8 cellular contexts compared by ENCODE assay signal in the genomic region with DNA sequence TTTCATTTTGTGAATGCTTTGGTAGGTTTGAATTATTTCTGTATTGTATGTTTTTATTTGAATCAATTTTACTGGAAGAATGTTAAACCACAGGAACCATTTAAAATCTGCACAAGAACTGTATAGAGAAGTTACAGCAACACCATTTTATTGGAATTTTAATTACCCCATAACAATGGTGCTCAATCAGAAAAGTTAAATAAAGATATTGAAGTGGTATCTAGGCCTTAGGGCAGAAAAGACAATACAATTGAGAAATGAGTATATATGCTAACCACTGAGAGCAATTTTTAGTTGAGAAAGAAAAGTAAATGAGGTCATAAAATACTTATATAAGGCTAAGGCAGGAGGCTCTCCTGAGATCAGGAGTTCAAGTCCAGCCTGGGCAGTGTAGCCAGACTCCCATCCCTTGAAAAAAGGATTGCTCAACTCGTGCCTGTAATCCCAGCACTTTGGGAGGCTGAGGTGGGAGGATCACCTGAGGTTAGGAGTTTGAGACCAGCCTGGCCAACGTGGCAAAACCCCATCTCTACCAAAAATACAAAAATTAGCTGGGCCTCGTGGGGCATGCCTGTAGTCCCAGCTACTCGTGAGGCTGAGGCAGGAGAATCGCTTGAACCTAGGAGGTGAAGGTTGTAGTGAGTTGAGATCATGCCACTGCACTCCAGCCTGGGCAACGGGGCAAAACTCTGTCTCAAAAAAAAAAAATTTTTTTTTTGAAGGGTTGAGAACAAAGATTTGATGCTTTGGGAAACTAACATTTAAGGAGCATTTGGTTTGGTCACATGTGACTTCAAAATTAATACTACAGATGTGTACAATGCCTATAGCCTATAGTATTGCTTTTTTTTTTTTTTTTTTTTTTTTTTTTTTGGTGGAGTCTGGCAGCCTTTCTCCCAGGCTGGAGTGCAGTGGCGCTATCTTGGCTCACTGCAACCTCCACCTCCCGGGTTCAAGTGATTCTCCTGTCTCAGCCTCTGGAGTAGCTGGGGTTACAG.
A peak's percentile ranks its signal among the peaks of the same experiment; 100 is the strongest.
DNase-seq lines count a peak whose midpoint lies in the region; ATAC-seq and TF ChIP-seq lines count a peak whose summit lies in the region.
"Had no signal": no experiment of that assay in that cellular context is flagged by ENCODE, and none has a peak within 500 bp of the region (broad histone marks: within the 10 kb centered on the region; RNA-seq: fewer than 3 reads in every experiment).

No MANE protein-coding gene starts in this region.

- ATAC-seq in HG03135 (IDR thresholded peaks at IDR 0.05; ENCODE audit: unreplicated experiment) = no peak
- no peak for ATAC-seq in HG02610 (IDR thresholded peaks at IDR 0.05; ENCODE audit: unreplicated experiment)
- ATAC-seq: heart left ventricle had no signal

- H3K36me3 ChIP-seq in neuron (ENCODE audit: insufficient read depth, low read length) = no peaks in the 10 kb centered on the region
- H3K36me3 ChIP-seq: heart left ventricle had no signal

- no peak overlapping the region for H2AFZ ChIP-seq in neuron (ENCODE audit: low read depth, low read length)

- no peaks in the 10 kb centered on the region for H3K27me3 ChIP-seq in neuron (ENCODE audit: insufficient read depth, low read length)
- H3K27me3 ChIP-seq: heart left ventricle had no signal

- TF ChIP-seq CTCF in GM12865 (IDR thresholded peaks at IDR 0.05; ENCODE audit: insufficient read depth, low read depth, low read length, missing control alignments) (no peak), NB4 (IDR thresholded peaks at IDR 0.05; ENCODE audit: low read depth, low read length) (no peak)

- peak overlapping the region; percentile 80 for H3K4me3 ChIP-seq in GM12865 (ENCODE audit: low read depth, low read length)
- peak overlapping the region; percentile 86 for H3K4me3 ChIP-seq in NB4 (ENCODE audit: low read depth, low read length)
- H3K4me3 ChIP-seq in neuron (ENCODE audit: low read length) = peak overlapping the region; percentile 79

- DNase-seq in GM12865 (ENCODE audit: low read depth) = peak; percentile 15
- DNase-seq in NB4 (ENCODE audit: low read depth) = peak; percentile 27
- DNase-seq in NCI-H128 (lab: John Stamatoyannopoulos, UW; ENCODE audit: unreplicated experiment) = no peak
- DNase-seq: heart left ventricle had no signal

- no peaks in the 10 kb centered on the region for H3K9me3 ChIP-seq in neuron (ENCODE audit: low read length)
- H3K9me3 ChIP-seq: heart left ventricle had no signal

- no peak for TF ChIP-seq POLR2A in NB4 (IDR thresholded peaks at IDR 0.05; ENCODE audit: extremely low read depth, insufficient read length)

- peaks cover 12% of the 10 kb centered on the region for H3K4me1 ChIP-seq in neuron (ENCODE audit: insufficient read depth, low read length)

- peak overlapping the region; percentile 30 for H3K27ac ChIP-seq in angular gyrus (ENCODE audit: low read depth, low read length)
